32 cellular contexts compared by ENCODE assay signal in genomic region chr3:30130391-30130790, GRCh38.
"Had no signal": no experiment of that assay in that cellular context is flagged by ENCODE, and none has a peak within 500 bp of the region (broad histone marks: within the 10 kb centered on the region; RNA-seq: fewer than 3 reads in every experiment).

No MANE protein-coding gene starts in this region.

- H3K4me3 ChIP-seq: ovary, psoas muscle, right lobe of liver, sigmoid colon, smooth muscle cell, spleen, suprapubic skin, testis, tibial artery, transverse colon, upper lobe of right lung, uterus had no signal

- H3K27me3 Mint-ChIP-seq: naive thymus-derived CD8-positive, alpha-beta T cell; progenitor cell of endocrine pancreas; stimulated activated naive CD8-positive, alpha-beta T cell treated with anti-CD3 and anti-CD28 coated beads, Interleukin-15, amount 100 ng/mL, for 72 hours; type B pancreatic cell had no signal

- H3K4me1 Mint-ChIP-seq: nephron progenitor cell; neural crest cell; stimulated activated memory B cell treated with anti-CD40 and anti-IgM and Interleukin-4, amounts not matched to agents 10 μg/mL and 1 μg/mL and 100 μg/mL, for 72 hours; stimulated activated naive CD8-positive, alpha-beta T cell treated with anti-CD3 and anti-CD28 coated beads, Interleukin-15, amount 100 ng/mL, for 72 hours had no signal

- H3K4me1 ChIP-seq: parathyroid adenoma, psoas muscle, right lobe of liver, sigmoid colon, spleen, suprapubic skin, testis, tibial artery, transverse colon, upper lobe of right lung, uterus had no signal

- H3K27ac Mint-ChIP-seq: naive thymus-derived CD8-positive, alpha-beta T cell; natural killer cell treated with Interleukin-12 subunit alpha and Interleukin-12 subunit beta and Interleukin-15 and Interleukin-18, amount 100 ng/mL, for 72 hours; nephron progenitor cell; progenitor cell of endocrine pancreas; stimulated activated memory B cell treated with anti-CD40 and anti-IgM and Interleukin-4, amounts not matched to agents 10 μg/mL and 1 μg/mL and 100 μg/mL, for 72 hours; stimulated activated naive CD8-positive, alpha-beta T cell treated with anti-CD3 and anti-CD28 coated beads, Interleukin-15, amount 100 ng/mL, for 72 hours; type B pancreatic cell had no signal

- H3K27ac ChIP-seq: ovary, parathyroid adenoma, psoas muscle, right lobe of liver, sigmoid colon, spleen, suprapubic skin, testis, tibial artery, transverse colon, upper lobe of right lung, uterus had no signal

- H3K27me3 ChIP-seq: ovary, right lobe of liver, sigmoid colon, spleen, suprapubic skin, testis, tibial artery, transverse colon, upper lobe of right lung, uterus had no signal

- H3K9me3 ChIP-seq: ovary, psoas muscle, right lobe of liver, suprapubic skin, testis, tibial artery, transverse colon, upper lobe of right lung, uterus had no signal

- H3K9me3 Mint-ChIP-seq: natural killer cell treated with Interleukin-12 subunit alpha and Interleukin-12 subunit beta and Interleukin-15 and Interleukin-18, amount 100 ng/mL, for 72 hours; type B pancreatic cell had no signal

- H3K4me3 Mint-ChIP-seq: naive thymus-derived CD8-positive, alpha-beta T cell; natural killer cell treated with Interleukin-12 subunit alpha and Interleukin-12 subunit beta and Interleukin-15 and Interleukin-18, amount 100 ng/mL, for 72 hours; nephron progenitor cell; neural crest cell; stimulated activated memory B cell treated with anti-CD40 and anti-IgM and Interleukin-4, amounts not matched to agents 10 μg/mL and 1 μg/mL and 100 μg/mL, for 72 hours; stimulated activated naive CD8-positive, alpha-beta T cell treated with anti-CD3 and anti-CD28 coated beads, Interleukin-15, amount 100 ng/mL, for 72 hours; type B pancreatic cell had no signal

- H3K9ac ChIP-seq: parathyroid adenoma had no signal

- ATAC-seq: naive thymus-derived CD8-positive, alpha-beta T cell; natural killer cell treated with Interleukin-12 subunit alpha and Interleukin-12 subunit beta and Interleukin-15 and Interleukin-18, amount 100 ng/mL, for 72 hours; psoas muscle; right cardiac atrium; right lobe of liver; stimulated activated memory B cell treated with anti-CD40 and anti-IgM and Interleukin-4, amounts not matched to agents 10 μg/mL and 1 μg/mL and 100 μg/mL, for 72 hours; stimulated activated naive CD8-positive, alpha-beta T cell treated with anti-CD3 and anti-CD28 coated beads, Interleukin-15, amount 100 ng/mL, for 72 hours; stimulated activated naive CD8-positive, alpha-beta T cell treated with anti-CD3 and anti-CD28 coated beads, Interleukin-15, Interleukin-2, amounts not matched to agents 100 U/mL and 50 U/mL, for 24 hours; upper lobe of right lung had no signal

- H3K36me3 Mint-ChIP-seq: natural killer cell treated with Interleukin-12 subunit alpha and Interleukin-12 subunit beta and Interleukin-15 and Interleukin-18, amount 100 ng/mL, for 72 hours; type B pancreatic cell had no signal

- H3K36me3 ChIP-seq: ovary, right lobe of liver, sigmoid colon, spleen, suprapubic skin, tibial artery, transverse colon, upper lobe of right lung, uterus had no signal

- H3K79me2 ChIP-seq: parathyroid adenoma had no signal

- H3K4me2 ChIP-seq: smooth muscle cell had no signal

- H2AFZ ChIP-seq: parathyroid adenoma had no signal

- DNase-seq: naive thymus-derived CD8-positive, alpha-beta T cell; nephron progenitor cell; occipital lobe; ovary; posterior cingulate gyrus; psoas muscle; right cardiac atrium; right lobe of liver; sigmoid colon; spleen; stimulated activated CD4-positive, alpha-beta T cell treated with anti-CD3 and anti-CD28 coated beads, Interleukin-12 subunit alpha, Interleukin-12 subunit beta, amount 100 ng/mL, for 4 hours; stimulated activated CD4-positive, alpha-beta T cell treated with anti-CD3 and anti-CD28 coated beads, Interleukin-1b, Interleukin-23, amount 100 ng/mL, for 48 hours; stimulated activated CD4-positive, alpha-beta T cell treated with anti-CD3 and anti-CD28 coated beads, Interleukin-4, amount 100 ng/mL, for 1 hour; stimulated activated CD4-positive, alpha-beta T cell treated with anti-CD3 and anti-CD28 coated beads, Interleukin-4, amount 100 ng/mL, for 4 hours; stimulated activated CD8-positive, alpha-beta memory T cell treated with anti-CD3 and anti-CD28 coated beads, Interleukin-4, amount 100 ng/mL, for 48 hours; stimulated activated naive CD4-positive, alpha-beta T cell; stimulated activated naive CD8-positive, alpha-beta T cell treated with anti-CD3 and anti-CD28 coated beads, Interleukin-15, amount 100 ng/mL, for 72 hours; stimulated activated naive CD8-positive, alpha-beta T cell treated with anti-CD3 and anti-CD28 coated beads, Interleukin-15, Interleukin-2, amounts not matched to agents 100 U/mL and 50 U/mL, for 24 hours; substantia nigra; testis; tibial artery; transverse colon; upper lobe of right lung; uterus had no signal
